ENCODE assay signal across 10 cellular contexts in the genomic region with DNA sequence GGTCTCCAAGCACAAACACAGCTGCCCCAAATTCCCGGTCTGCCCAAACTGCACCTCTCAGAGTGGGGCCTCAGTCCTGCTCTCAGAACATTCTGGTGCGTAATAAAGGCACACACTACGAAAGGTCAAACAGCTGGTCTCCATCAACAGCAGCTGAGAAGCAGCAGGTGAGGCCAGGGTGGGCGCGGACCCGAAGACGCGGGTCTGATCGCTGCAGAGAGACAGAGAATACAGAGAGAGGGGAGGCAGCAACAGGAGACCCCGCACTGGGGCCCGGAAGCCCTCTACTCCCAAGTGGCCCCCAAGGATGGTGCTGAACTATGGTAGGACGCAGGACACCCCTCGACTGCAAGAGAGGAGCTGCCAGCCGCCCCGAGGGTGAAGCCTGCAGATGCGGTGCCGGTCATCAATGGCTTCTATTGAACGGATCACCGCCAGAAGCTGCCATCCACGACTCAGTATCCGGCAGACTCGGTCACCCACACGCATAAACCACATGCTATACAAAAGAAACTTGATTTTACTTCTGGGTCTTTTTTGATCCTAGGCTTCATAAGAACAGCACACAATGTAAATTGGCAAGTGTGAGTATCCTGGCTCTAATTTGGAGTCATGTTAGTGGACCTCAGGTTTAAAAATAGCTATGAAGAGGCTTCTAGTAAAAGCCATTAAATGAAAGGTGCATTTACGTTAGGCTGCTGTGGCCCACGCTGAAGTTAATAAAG. TPM values are rescaled to one million over a fixed set of nuclear protein-coding genes. Genes with fewer than 3 reads are reported as not detected.
DNase-seq lines count a peak whose midpoint lies in the region; ATAC-seq and TF ChIP-seq lines count a peak whose summit lies in the region.
"Had no signal": no experiment of that assay in that cellular context is flagged by ENCODE, and none has a peak within 500 bp of the region (broad histone marks: within the 10 kb centered on the region; RNA-seq: fewer than 3 reads in every experiment).

No MANE protein-coding gene starts in this region.

- no peaks in the 10 kb centered on the region for H3K27me3 ChIP-seq in liver (ENCODE audit: control insufficient read depth in 4 of 4, insufficient read depth in 4 of 4, low read length in 3 of 4)
- no peaks in the 10 kb centered on the region for H3K27me3 ChIP-seq in right lobe of liver
- no peaks in the 10 kb centered on the region for H3K27me3 ChIP-seq in mesendoderm (ENCODE audit: insufficient read depth, low read length, poor library complexity)

- H3K4me2 ChIP-seq in mesendoderm (ENCODE audit: low read length): no peak overlapping the region

- no peak overlapping the region for H3K18ac ChIP-seq in mesendoderm (ENCODE audit: low read length)

- no peak overlapping the region for H2BK5ac ChIP-seq in mesendoderm (ENCODE audit: low read length)

- H3K27me3 Mint-ChIP-seq in activated CD4-positive, alpha-beta memory T cell treated with anti-CD3 and anti-CD28 coated beads for 36 hours: no peaks in the 10 kb centered on the region

- H2BK15ac ChIP-seq in mesendoderm (replicated peaks; ENCODE audit: low read depth): no peak overlapping the region

- no peak overlapping the region for H4K5ac ChIP-seq in mesendoderm (ENCODE audit: low read length)

- peak overlapping the region; percentile 83 for H3K27ac Mint-ChIP-seq in activated CD4-positive, alpha-beta memory T cell treated with anti-CD3 and anti-CD28 coated beads for 36 hours

- H3K23ac ChIP-seq in mesendoderm (ENCODE audit: low read length): peak overlapping the region; percentile 1

- H3K4ac ChIP-seq in mesendoderm (ENCODE audit: low read depth, low read length): no peak overlapping the region

- CTCF ChIA-PET in activated CD4-positive, alpha-beta memory T cell treated with anti-CD3 and anti-CD28 coated beads for 36 hours (lab: Charles Lee): interaction anchor here (1.0 to 1.2 kb wide), 4 partner anchors 10 to 98 kb away, joined by 3 read pairs; no protein-coding TSS in a partner anchor

- H3K9ac ChIP-seq in liver (ENCODE audit: low read depth in 1 of 2, low read length in 2 of 2): no peak overlapping the region
- no peak overlapping the region for H3K9ac ChIP-seq in mesendoderm (ENCODE audit: low read length)

- no peaks in the 10 kb centered on the region for H3K36me3 ChIP-seq in liver (ENCODE audit: control insufficient read depth in 4 of 4, insufficient read depth in 3 of 4, low read depth in 1 of 4, low read length in 3 of 4)
- peaks cover 0 to 2% (median 0%) of the 10 kb centered on the region in 4 donors for H3K36me3 ChIP-seq in right lobe of liver
- no peaks in the 10 kb centered on the region for H3K36me3 ChIP-seq in mesendoderm (ENCODE audit: control insufficient read depth, insufficient read depth, low read length)
- no peaks in the 10 kb centered on the region for H3K36me3 ChIP-seq in mucosa of descending colon (ENCODE audit: low read depth)

- H3K4me3 Mint-ChIP-seq in activated CD4-positive, alpha-beta memory T cell treated with anti-CD3 and anti-CD28 coated beads for 36 hours: peak overlapping the region; percentile 68

- peaks cover 43% of the 10 kb centered on the region for H3K79me1 ChIP-seq in mesendoderm (ENCODE audit: low read length)

- no peak overlapping the region for H3K56ac ChIP-seq in mesendoderm (ENCODE audit: low read length)

- intact Hi-C loops in right lobe of liver (cut with DNase I) (no loop called here), mucosa of descending colon (cut with DNase I, micrococcal nuclease) (no loop called here)
- intact Hi-C loops in activated CD4-positive, alpha-beta memory T cell treated with anti-CD3 and anti-CD28 coated beads for 36 hours (cut with micrococcal nuclease): loop anchor here (1.0 to 2.0 kb wide), 2 partner anchors 15 to 31 kb away; no protein-coding TSS in a partner anchor

- H3K4me1 ChIP-seq in liver (ENCODE audit: control insufficient read depth in 4 of 4, insufficient read depth in 4 of 4, low read length in 3 of 4): peaks cover 9 to 34% (median 20%) of the 10 kb centered on the region in 4 donors
- H3K4me1 ChIP-seq in right lobe of liver: peaks cover 0 to 38% (median 9%) of the 10 kb centered on the region in 4 donors
- peaks cover 10% of the 10 kb centered on the region for H3K4me1 ChIP-seq in mesendoderm (ENCODE audit: control insufficient read depth, low read depth, low read length)
- peaks cover 49% of the 10 kb centered on the region for H3K4me1 ChIP-seq in mucosa of descending colon (ENCODE audit: low read depth)

- H2AK5ac ChIP-seq in mesendoderm (ENCODE audit: low read length): no peak overlapping the region

- H3K9me3 ChIP-seq in liver (ENCODE audit: control insufficient read depth in 4 of 4, low read length in 3 of 4) (no peaks in the 10 kb centered on the region), right lobe of liver (no peaks in the 10 kb centered on the region), mucosa of descending colon (no peaks in the 10 kb centered on the region)

- H3K4me3 ChIP-seq in liver (ENCODE audit: low read depth in 1 of 3, low read length in 3 of 3) (no peak overlapping the region), right lobe of liver (no peak overlapping the region), mesendoderm (ENCODE audit: low read length) (no peak overlapping the region), mucosa of descending colon (no peak overlapping the region)

- TF ChIP-seq POLR2A in right lobe of liver (IDR thresholded peaks at IDR 0.05): no peak

- no peak for DNase-seq in right lobe of liver
- peak; percentile 62 for DNase-seq in activated CD4-positive, alpha-beta memory T cell treated with anti-CD3 and anti-CD28 coated beads for 36 hours
- no peak for DNase-seq in mesendoderm
- no peak for DNase-seq in NK-92 (lab: John Stamatoyannopoulos, UW; ENCODE audit: unreplicated experiment)
- DNase-seq in mucosa of descending colon: no peak
- DNase-seq in NCI-H1930 (lab: John Stamatoyannopoulos, UW): no peak
- DNase-seq: activated CD4-positive, CD25-positive, alpha-beta regulatory T cell; NCI-H1092 treated with DMSO at 0.1 percent for 48 hours had no signal

- peaks cover 94% of the 10 kb centered on the region for H3K4me1 Mint-ChIP-seq in activated CD4-positive, alpha-beta memory T cell treated with anti-CD3 and anti-CD28 coated beads for 36 hours (ENCODE audit: low read depth)

- POLR2A ChIA-PET in activated CD4-positive, alpha-beta memory T cell treated with anti-CD3 and anti-CD28 coated beads for 36 hours (lab: Charles Lee): interaction anchor here (0.8 to 2.0 kb wide), 8 partner anchors 9 to 80 kb away, joined by 3 to 6 read pairs (median 4); a partner anchor contains a TSS

- H3K27ac ChIP-seq in liver (ENCODE audit: low read depth in 1 of 2, low read length in 2 of 2): peak overlapping the region; percentile 3 to 35
- H3K27ac ChIP-seq in right lobe of liver: no peak overlapping the region
- no peak overlapping the region for H3K27ac ChIP-seq in mesendoderm (ENCODE audit: low read depth, low read length)

- no peak overlapping the region for H2BK120ac ChIP-seq in mesendoderm (ENCODE audit: low read depth, low read length)

- TF ChIP-seq RAD21 in liver (IDR thresholded peaks at IDR 0.05): no peak

- H3K9me3 Mint-ChIP-seq in activated CD4-positive, alpha-beta memory T cell treated with anti-CD3 and anti-CD28 coated beads for 36 hours: no peaks in the 10 kb centered on the region

- WGBS in liver: 91% methylated on average over 25 of the region's 25 CpGs
- WGBS in right lobe of liver (ENCODE audit: insufficient coverage, low coverage, low lambda C conversion rate, missing lambda C conversion rate): 70% methylated on average over 12 of the region's 25 CpGs
- no CpG with 5 or more reads among the region's 25 CpGs for WGBS in mesendoderm (ENCODE audit: extremely low coverage, insufficient coverage, low lambda C conversion rate)

- peaks cover 85% of the 10 kb centered on the region for H3K79me2 ChIP-seq in mesendoderm (ENCODE audit: control insufficient read depth, insufficient read depth, low read length)

- TF ChIP-seq CTCF in liver (IDR thresholded peaks at IDR 0.05; ENCODE audit: low read depth, low read length, missing input control) (no peak), right lobe of liver (IDR thresholded peaks at IDR 0.05) (no peak), mucosa of descending colon (IDR thresholded peaks at IDR 0.05) (no peak)

- ATAC-seq in right lobe of liver: no peak
- ATAC-seq in mucosa of descending colon: no peak
- no peak for ATAC-seq in GM18870 (IDR thresholded peaks at IDR 0.05; ENCODE audit: unreplicated experiment)

- peaks cover 19% of the 10 kb centered on the region for H3K36me3 Mint-ChIP-seq in activated CD4-positive, alpha-beta memory T cell treated with anti-CD3 and anti-CD28 coated beads for 36 hours

- no peak overlapping the region for H4K8ac ChIP-seq in mesendoderm (ENCODE audit: low read depth, low read length)

TF ChIP-seq in liver, 16 proteins besides CTCF, POLR2A, EP300 and RAD21 (continues in another document):
- TF ChIP-seq, protein P1, sequence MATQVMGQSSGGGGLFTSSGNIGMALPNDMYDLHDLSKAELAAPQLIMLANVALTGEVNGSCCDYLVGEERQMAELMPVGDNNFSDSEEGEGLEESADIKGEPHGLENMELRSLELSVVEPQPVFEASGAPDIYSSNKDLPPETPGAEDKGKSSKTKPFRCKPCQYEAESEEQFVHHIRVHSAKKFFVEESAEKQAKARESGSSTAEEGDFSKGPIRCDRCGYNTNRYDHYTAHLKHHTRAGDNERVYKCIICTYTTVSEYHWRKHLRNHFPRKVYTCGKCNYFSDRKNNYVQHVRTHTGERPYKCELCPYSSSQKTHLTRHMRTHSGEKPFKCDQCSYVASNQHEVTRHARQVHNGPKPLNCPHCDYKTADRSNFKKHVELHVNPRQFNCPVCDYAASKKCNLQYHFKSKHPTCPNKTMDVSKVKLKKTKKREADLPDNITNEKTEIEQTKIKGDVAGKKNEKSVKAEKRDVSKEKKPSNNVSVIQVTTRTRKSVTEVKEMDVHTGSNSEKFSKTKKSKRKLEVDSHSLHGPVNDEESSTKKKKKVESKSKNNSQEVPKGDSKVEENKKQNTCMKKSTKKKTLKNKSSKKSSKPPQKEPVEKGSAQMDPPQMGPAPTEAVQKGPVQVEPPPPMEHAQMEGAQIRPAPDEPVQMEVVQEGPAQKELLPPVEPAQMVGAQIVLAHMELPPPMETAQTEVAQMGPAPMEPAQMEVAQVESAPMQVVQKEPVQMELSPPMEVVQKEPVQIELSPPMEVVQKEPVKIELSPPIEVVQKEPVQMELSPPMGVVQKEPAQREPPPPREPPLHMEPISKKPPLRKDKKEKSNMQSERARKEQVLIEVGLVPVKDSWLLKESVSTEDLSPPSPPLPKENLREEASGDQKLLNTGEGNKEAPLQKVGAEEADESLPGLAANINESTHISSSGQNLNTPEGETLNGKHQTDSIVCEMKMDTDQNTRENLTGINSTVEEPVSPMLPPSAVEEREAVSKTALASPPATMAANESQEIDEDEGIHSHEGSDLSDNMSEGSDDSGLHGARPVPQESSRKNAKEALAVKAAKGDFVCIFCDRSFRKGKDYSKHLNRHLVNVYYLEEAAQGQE (IDR thresholded peaks at IDR 0.05): no peak
- no peak for TF ChIP-seq RXRA (IDR thresholded peaks at IDR 0.05)

RNA-seq across cellular contexts. Expression of a gene that starts 33.4 kb away (rescaled TPM):
- total RNA-seq in liver (10 to 100 TPM; 16.3 to 43.3 TPM), right lobe of liver (10 to 100 TPM; 14.8 to 40.8 (median 28.6) TPM), mucosa of descending colon (100 to 1,000 TPM; 190 to 210 (median 204) TPM)
- polyA plus RNA-seq in liver: 10 to 100 TPM in 1 of 2 donors, 1 to 10 TPM in 1; 6.4 to 13.4 TPM
- 100 to 1,000 TPM; 176 to 178 TPM for total RNA-seq in activated CD4-positive, alpha-beta memory T cell treated with anti-CD3 and anti-CD28 coated beads for 36 hours
- 143 TPM for polyA plus RNA-seq in mesendoderm (2013, experiment 1 of 2)
- 145 TPM for polyA plus RNA-seq in mesendoderm (2013, experiment 2 of 2)

Comparison
In these comparisons a context has a peak if more than half of its experiments do, and no peak if none do; other contexts are left out.
1. H3K27ac ChIP-seq: peak in liver (2 of 2); none in right lobe of liver (0 of 3) and mesendoderm (single experiment).